1 cellular context compared by ENCODE assay signal in genomic region chr1:223836586-223836985, GRCh38.
TF ChIP-seq lines count a peak whose summit lies in the region.

No MANE protein-coding gene starts in this region.

TF ChIP-seq in HEK293, 187 proteins besides CTCF, POLR2A, EP300 and RAD21 (continued from another document):
- no peak for TF ChIP-seq TSHZ1 (tag by site-specific recombination; IDR thresholded peaks at IDR 0.05; ENCODE audit: borderline replicate concordance)
- no peak for TF ChIP-seq KLF10 (tag by site-specific recombination; IDR thresholded peaks at IDR 0.05)
- TF ChIP-seq SCRT1 (tag by site-specific recombination; IDR thresholded peaks at IDR 0.05; ENCODE audit: borderline replicate concordance) = peak; percentile 59; the same call in 1 of the 2 replicates
- peak; percentile 62 for TF ChIP-seq PRDM10 (tag by site-specific recombination; IDR thresholded peaks at IDR 0.05)
- no peak for TF ChIP-seq ZNF398 (tag by site-specific recombination; IDR thresholded peaks at IDR 0.05)
- no peak for TF ChIP-seq ELK4 (IDR thresholded peaks at IDR 0.05; ENCODE audit: borderline replicate concordance, low read depth, low read length)
